Comparison of ENCODE assay signal across 8 cellular contexts in genomic region chr10:133394064-133394663, GRCh38. TPM values are rescaled to one million over a fixed set of nuclear protein-coding genes. Genes with fewer than 3 reads are reported as not detected.
DNase-seq lines count a peak whose midpoint lies in the region; ATAC-seq and TF ChIP-seq lines count a peak whose summit lies in the region.

Gene MTG1, plus strand, starts transcription at chr10:133394157. Its CDS starts 64 bp downstream, at chr10:133394221.

- H3K4me1 Mint-ChIP-seq in endodermal cell, result peaks cover 5% of the 10 kb centered on the region

- peak within 1 kb of the TSS; percentile 91 for H3K9ac ChIP-seq in endodermal cell (ENCODE audit: extremely low read depth, low read length, poor library complexity, severe bottlenecking)

- peak; percentile 40 for TF ChIP-seq CTCF in endodermal cell (conservative IDR thresholded peaks at IDR 0.05)

- peak within 1 kb of the TSS; percentile 98 for H3K4me3 ChIP-seq in endodermal cell (ENCODE audit: low read length)

- H3K9me3 ChIP-seq in endodermal cell (ENCODE audit: control insufficient read depth, low read length), result no peaks in the 10 kb centered on the region

- DNase-seq in CMK (ENCODE audit: low read depth) (peak; percentile 86), NOMO-1 (lab: John Stamatoyannopoulos, UW; ENCODE audit: unreplicated experiment in 2 of 2) (peak; percentile 88 to 92), endodermal cell (peak; percentile 98), mesenteric fat pad (ENCODE audit: low spot score) (peak; percentile 99)
- DNase-seq in activated CD8-positive, alpha-beta memory T cell treated with anti-CD3 and anti-CD28 coated beads for 48 hours (ENCODE audit: low read depth in 2 of 3, low spot score in 2 of 3), result peak; percentile 72 to 94 (median 92)
- peak; percentile 86 to 89 for DNase-seq in stimulated activated CD8-positive, alpha-beta memory T cell treated with anti-CD3 and anti-CD28 coated beads, Interleukin-15, amount 100 ng/mL, for 4 hours (ENCODE audit: low read depth in 2 of 2)

- H3K27ac ChIP-seq in endodermal cell (ENCODE audit: low read depth, low read length), result peak within 1 kb of the TSS; percentile 72

- peak; percentile 59 for ATAC-seq in GM19452 (IDR thresholded peaks at IDR 0.05; ENCODE audit: unreplicated experiment)
- ATAC-seq in HG03575 (IDR thresholded peaks at IDR 0.05; ENCODE audit: extremely low read depth, insufficient number of reproducible peaks, low FRiP score, unreplicated experiment), result peak; percentile 31

- WGBS in endodermal cell (ENCODE audit: insufficient coverage in 1 of 2, insufficient read length in 1 of 2), 2 experiments, result 0% methylated on average over 15 to 69 of the region's 69 CpGs

- H3K4me3 Mint-ChIP-seq in endodermal cell, result peak within 1 kb of the TSS; percentile 89

- peaks cover 33% of the 10 kb centered on the region for H3K36me3 ChIP-seq in endodermal cell (ENCODE audit: control insufficient read depth, insufficient read depth, low read length)

- H3K4me1 ChIP-seq in endodermal cell (ENCODE audit: control insufficient read depth, insufficient read depth, low read length), result no peaks in the 10 kb centered on the region

- H3K9me3 Mint-ChIP-seq in endodermal cell, result no peaks in the 10 kb centered on the region

- peaks cover 30% of the 10 kb centered on the region for H3K36me3 Mint-ChIP-seq in endodermal cell (ENCODE audit: low read depth)

- H3K27ac Mint-ChIP-seq in endodermal cell, result peak within 1 kb of the TSS; percentile 97

- H3K27me3 Mint-ChIP-seq in endodermal cell (ENCODE audit: insufficient read depth), result no peaks in the 10 kb centered on the region

- no peaks in the 10 kb centered on the region for H3K27me3 ChIP-seq in endodermal cell (ENCODE audit: control insufficient read depth, insufficient read depth, low read length, poor library complexity, severe bottlenecking)

RNA-seq across cellular contexts. Expression of gene MTG1, which starts in this region (rescaled TPM):
- 10 to 100 TPM; 71.3 to 86.0 TPM for total RNA-seq in endodermal cell
- polyA plus RNA-seq in endodermal cell (2013, experiment 1 of 2), result 46.8 TPM
- polyA plus RNA-seq in endodermal cell (2013, experiment 2 of 2), result 45.4 TPM
- 33.3 TPM for total RNA-seq in mesenteric fat pad

Comparison
In these comparisons a context has a peak if more than half of its experiments do, and no peak if none do; other contexts are left out.
1. Peak in every context shown above with its lines: DNase-seq, ATAC-seq, H3K4me3 ChIP-seq and H3K27ac ChIP-seq.